ENCODE assay signal across 13 cellular contexts in genomic region chrX:71616672-71617529, GRCh38. TPM values are rescaled to one million over a fixed set of nuclear protein-coding genes. Genes with fewer than 3 reads are reported as not detected.
A peak's percentile ranks its signal among the peaks of the same experiment; 100 is the strongest.
DNase-seq lines count a peak whose midpoint lies in the region; ATAC-seq, FAIRE-seq and TF ChIP-seq lines count a peak whose summit lies in the region.
"Had no signal": no experiment of that assay in that cellular context is flagged by ENCODE, and none has a peak within 500 bp of the region (broad histone marks: within the 10 kb centered on the region; RNA-seq: fewer than 3 reads in every experiment).

No MANE protein-coding gene starts in this region.

- H3K27me3 Mint-ChIP-seq in T-cell: no peaks in the 10 kb centered on the region

- intact Hi-C loops in K562 (cut with micrococcal nuclease) (no loop called here), psoas muscle (cut with DNase I) (no loop called here)

- no TSS peak for BruUV-seq in K562 (replicated peaks; lab: Mats Ljungman, UMichigan)

- H3K27ac ChIP-seq in K562 (ENCODE audit: extremely low read depth, low read depth, low read length) (no peak overlapping the region), psoas muscle (no peak overlapping the region)
- H3K27ac ChIP-seq: GM23248 had no signal

- H3K4me3 Mint-ChIP-seq in T-cell: peak overlapping the region; percentile 68 to 86 (median 79)

- H4K20me1 ChIP-seq in K562 (replicated peaks; ENCODE audit: control insufficient read depth, insufficient read depth, low read length): no peaks in the 10 kb centered on the region

- DNase-seq in H7 (peak; percentile 63), T-cell (peak in 3 of 34 experiments; percentile 15 to 38 (median 20)), K562 (ENCODE audit: extremely low read depth in 1 of 4, low spot score in 3 of 4) (no peak), psoas muscle (no peak), HuH-7.5 (ENCODE audit: low spot score) (no peak), SKM-1 (lab: John Stamatoyannopoulos, UW; ENCODE audit: unreplicated experiment) (no peak)
- DNase-seq: adrenal gland; effector CD4-positive, alpha-beta T cell; GM23248; heart right ventricle; MV-4-11 had no signal

- H3K9me1 ChIP-seq in K562 (ENCODE audit: control insufficient read depth, insufficient read depth, low read length): no peaks in the 10 kb centered on the region

- no peak overlapping the region; a peak in 1 of 4 replicates for H3K9ac ChIP-seq in K562 (ENCODE audit: insufficient read depth in 1 of 2, low read depth in 2 of 2, low read length in 2 of 2)
- H3K9ac ChIP-seq: GM23248 had no signal

- no peak for TF ChIP-seq POLR2A in K562 (conservative IDR thresholded peaks at IDR 0.05)

- peak overlapping the region; percentile 82 to 95 for H3K27ac Mint-ChIP-seq in T-cell

- H3K4me1 Mint-ChIP-seq in T-cell: peaks cover 60 to 68% (median 66%) of the 10 kb centered on the region in 3 donors

- no peaks in the 10 kb centered on the region for H3K9me3 Mint-ChIP-seq in T-cell

- in situ Hi-C loops in K562 (cut with MboI): no loop called here

- CTCF ChIA-PET in T-cell (lab: Charles Lee) (interaction anchor here in 1 of 2 donors (1.1 kb wide), 1 partner anchor 36 kb away, joined by 3 read pairs; no protein-coding TSS in a partner anchor), K562 (lab: Yijun Ruan, JAX; ENCODE audit: low intra/inter-chr PET ratio) (no interaction called here)

- no peaks in the 10 kb centered on the region for H3K27me3 ChIP-seq in H7 (ENCODE audit: control insufficient read depth, insufficient read depth, low read length)
- peaks cover 0 to 16% of the 10 kb centered on the region in 2 experiments; a peak in 3 of 5 replicates for H3K27me3 ChIP-seq in K562 (ENCODE audit: control insufficient read depth in 2 of 2, insufficient read depth in 2 of 2, low read length in 2 of 2)
- H3K27me3 ChIP-seq in psoas muscle (ENCODE audit: insufficient read depth in 3 of 3, low read length in 2 of 3): no peaks in the 10 kb centered on the region
- H3K27me3 ChIP-seq: heart right ventricle had no signal

- ATAC-seq in T-cell (replicated peaks in 1 of 4): peak in 2 of 4 experiments; percentile 24 to 32
- peak; percentile 21; the same call in 1 of the 3 replicates for ATAC-seq in K562
- peak in 3 of 4 donors; percentile 7 to 18 (median 9) for ATAC-seq in psoas muscle
- no peak for ATAC-seq in GM19351 (IDR thresholded peaks at IDR 0.05; ENCODE audit: unreplicated experiment)
- ATAC-seq: heart right ventricle had no signal

- H2AFZ ChIP-seq in K562 (ENCODE audit: low read depth, low read length): no peak overlapping the region
- H2AFZ ChIP-seq: GM23248 had no signal

- TF ChIP-seq CTCF in K562 (IDR thresholded peaks at IDR 0.05 in 2 of 3, conservative IDR thresholded peaks at IDR 0.05 in 1 of 3; ENCODE audit: insufficient read depth in 2 of 3, low read depth in 1 of 3, low read length in 3 of 3): no peak
- TF ChIP-seq CTCF in psoas muscle (IDR thresholded peaks at IDR 0.05): no peak

- 59% methylated on average over 26 of the region's 43 CpGs for WGBS in K562 (ENCODE audit: insufficient coverage, low coverage, missing lambda C conversion rate)
- 87 to 94% (median 87%) methylated on average over 21 to 43 of the region's 43 CpGs for WGBS in psoas muscle, 3 donors

- H3K4me1 ChIP-seq in K562 (replicated peaks in 1 of 2; ENCODE audit: control insufficient read depth in 2 of 2, insufficient read depth in 2 of 2, low read length in 2 of 2) (peaks cover 0 to 18% of the 10 kb centered on the region in 2 experiments; a peak in 2 of 5 replicates), psoas muscle (no peaks in the 10 kb centered on the region)
- H3K4me1 ChIP-seq: adrenal gland had no signal

- H3K36me3 ChIP-seq in H7 (replicated peaks; ENCODE audit: control insufficient read depth, insufficient read depth, low read length): no peaks in the 10 kb centered on the region
- H3K36me3 ChIP-seq in K562 (ENCODE audit: control insufficient read depth, insufficient read depth, low read length): no peaks in the 10 kb centered on the region
- peaks cover 4 to 14% of the 10 kb centered on the region in 2 donors for H3K36me3 ChIP-seq in psoas muscle (ENCODE audit: insufficient read depth in 1 of 2, low read depth in 1 of 2)

- no peak overlapping the region for H3K4me2 ChIP-seq in K562 (ENCODE audit: insufficient read depth, low read length)

- no peak for TF ChIP-seq EP300 in K562 (IDR thresholded peaks at IDR 0.05; ENCODE audit: low read length)

- H3K79me2 ChIP-seq in K562 (ENCODE audit: control insufficient read depth, insufficient read depth, low read length): no peaks in the 10 kb centered on the region

- peaks cover 23% of the 10 kb centered on the region for H3K36me3 Mint-ChIP-seq in T-cell

- H3K4me3 ChIP-seq in H7 (ENCODE audit: insufficient read depth, low read depth, low read length) (no peak overlapping the region), K562 (no peak overlapping the region), psoas muscle (no peak overlapping the region)
- H3K4me3 ChIP-seq: adrenal gland, GM23248 had no signal

- POLR2A ChIA-PET in T-cell (lab: Charles Lee) (interaction anchor here in 1 of 2 donors (0.5 kb wide), 1 partner anchor 19 kb away, joined by 3 read pairs; no protein-coding TSS in a partner anchor), K562 (lab: Yijun Ruan, JAX) (no interaction called here)

- FAIRE-seq in K562 (lab: Jason Lieb, UNC): no peak

- TF ChIP-seq RAD21 in K562 (CRISPR knock-in tag; conservative IDR thresholded peaks at IDR 0.05 in 1 of 2, IDR thresholded peaks at IDR 0.05 in 1 of 2): no peak

- no peaks in the 10 kb centered on the region for H3K9me3 ChIP-seq in K562 (replicated peaks; ENCODE audit: control insufficient read depth, insufficient read depth, low read depth, low read length)
- no peaks in the 10 kb centered on the region for H3K9me3 ChIP-seq in psoas muscle
- H3K9me3 ChIP-seq: adrenal gland, heart right ventricle had no signal

TF ChIP-seq in K562, 482 proteins besides CTCF, POLR2A, EP300 and RAD21 (continues in another document):
- no peak for TF ChIP-seq ZNF224 (CRISPR knock-in tag; IDR thresholded peaks at IDR 0.05)

RNA-seq across cellular contexts. Expression of gene CXCR3, which starts 1.4 kb away (rescaled TPM):
- not detected in 2 replicates for total RNA-seq in H7 (2014; rRNA removed; shearing (Covaris generic))
- total RNA-seq in T-cell (10 to 100 TPM; 12.5 to 41.5 (median 17.6) TPM), K562 (2014; rRNA removed) (not detected in 2 replicates), K562 (2014; rRNA removed; fragmentation: Illumina TruSeq; extraction: Trizol) (not detected in 2 replicates), K562 (2015; rRNA removed; fragmentation: Illumina TruSeq; extraction: Trizol) (not detected in 2 replicates), K562 (2021) (not detected in 2 replicates), psoas muscle (under 1 TPM in 1 of 4 donors, not detected in 3; 0.21 TPM)
- not detected in 2 replicates for total RNA-seq in K562 (2011; cell fraction: chromatin; rRNA removed; ENCODE audit: low replicate concordance)
- total RNA-seq in K562 (2011; cell fraction: nucleolus; rRNA removed): not detected in 2 replicates
- total RNA-seq in K562 (2011; cell fraction: nucleoplasm; rRNA removed): not detected in 2 replicates
- polyA plus RNA-seq in K562 (2011; rRNA removed) (not detected in 2 replicates), K562 (2014; fragmentation: Illumina TruSeq; extraction: Trizol) (not detected in 2 replicates), K562 (2014; fragmentation: Nextera tagmentation; extraction: Ambion mirVana) (not detected), K562 (2014; rRNA removed) (not detected in 2 replicates), psoas muscle (under 1 TPM in 2 of 3 donors, not detected in 1; 0.01 to 0.05 TPM)
- not detected in 2 replicates for polyA plus RNA-seq in K562 (2011; cell fraction: cytosol; rRNA removed)
- polyA plus RNA-seq in K562 (2011; cell fraction: nucleus; rRNA removed): not detected in 2 replicates
- polyA plus RNA-seq in K562 (2012): not detected in 2 replicates
- polyA minus RNA-seq in K562 (2011; rRNA and poly(A)+ RNA removed): not detected in 2 replicates
- not detected in 2 replicates for polyA minus RNA-seq in K562 (2011; cell fraction: cytosol; rRNA and poly(A)+ RNA removed)
- polyA minus RNA-seq in K562 (2011; cell fraction: nucleus; rRNA and poly(A)+ RNA removed): not detected in 2 replicates
- total RNA-seq: GM23248, myocyte had no signal
- polyA plus RNA-seq: GM23248 had no signal

RNA-seq across cellular contexts. Expression of gene GCNA, which starts 38.7 kb away (rescaled TPM):
- 0.55 and 1.1 TPM in 2 replicates for total RNA-seq in H7 (2014; rRNA removed; shearing (Covaris generic))
- total RNA-seq in T-cell (1 to 10 TPM; 5.2 to 8.6 (median 5.6) TPM), K562 (2014; rRNA removed) (0.45 and 0.86 TPM in 2 replicates), K562 (2014; rRNA removed; fragmentation: Illumina TruSeq; extraction: Trizol) (0.77 and 0.87 TPM in 2 replicates), K562 (2015; rRNA removed; fragmentation: Illumina TruSeq; extraction: Trizol) (1.2 and 1.4 TPM in 2 replicates), K562 (2021) (0.47 and 0.58 TPM in 2 replicates), psoas muscle (1 to 10 TPM in 3 of 4 donors, under 1 TPM in 1; 0.98 to 7.5 (median 2.9) TPM)
- total RNA-seq in K562 (2011; cell fraction: chromatin; rRNA removed; ENCODE audit: low replicate concordance): 2.2 and 4.0 TPM in 2 replicates
- 0.67 and 1.8 TPM in 2 replicates for total RNA-seq in K562 (2011; cell fraction: nucleolus; rRNA removed)
- total RNA-seq in K562 (2011; cell fraction: nucleoplasm; rRNA removed): 1.1 and 1.8 TPM in 2 replicates
- polyA plus RNA-seq in K562 (2011; rRNA removed) (0.85 and 1.3 TPM in 2 replicates), K562 (2014; fragmentation: Illumina TruSeq; extraction: Trizol) (0.42 and 1.1 TPM in 2 replicates), K562 (2014; fragmentation: Nextera tagmentation; extraction: Ambion mirVana) (under 1 TPM; 0.27 to 0.64 TPM), K562 (2014; rRNA removed) (1.3 and 1.5 TPM in 2 replicates), psoas muscle (1 to 10 TPM; 2.9 to 9.1 (median 4.7) TPM)
- 0.15 and 0.66 TPM in 2 replicates for polyA plus RNA-seq in K562 (2011; cell fraction: cytosol; rRNA removed)
- polyA plus RNA-seq in K562 (2011; cell fraction: nucleus; rRNA removed): 2.3 and 6.8 TPM in 2 replicates
- 0.49 and 2.3 TPM in 2 replicates for polyA plus RNA-seq in K562 (2012)
- polyA minus RNA-seq in K562 (2011; rRNA and poly(A)+ RNA removed): 0.56 and 1.6 TPM in 2 replicates
- polyA minus RNA-seq in K562 (2011; cell fraction: cytosol; rRNA and poly(A)+ RNA removed): not detected in 2 replicates
- 0.67 and 2.2 TPM in 2 replicates for polyA minus RNA-seq in K562 (2011; cell fraction: nucleus; rRNA and poly(A)+ RNA removed)

Comparison
In these comparisons a context has a peak if more than half of its experiments do, and no peak if none do; other contexts are left out.
1. RNA of gene CXCR3, which starts 1.4 kb away (total RNA-seq): 12.5 to 41.5 TPM in T-cell; 0.21 TPM in psoas muscle, not detected in H7 and not detected in K562; every median in the first group is over 10 times any median in the second.